Comparison of ENCODE assay signal across 8 cellular contexts in genomic region chr2:25376750-25377621, GRCh38. TPM values are rescaled to one million over a fixed set of nuclear protein-coding genes. Genes with fewer than 3 reads are reported as not detected.
DNase-seq lines count a peak whose midpoint lies in the region; ATAC-seq and TF ChIP-seq lines count a peak whose summit lies in the region.

No MANE protein-coding gene starts in this region.

- peak overlapping the region; percentile 65 for H3K4ac ChIP-seq in IMR-90 (ENCODE audit: low read depth, low read length)

- DNase-seq in DMS53 (lab: John Stamatoyannopoulos, UW) (peak; percentile 92), IMR-90 (peak; percentile 79), activated T-cell treated with anti-CD3 and anti-CD28 coated beads for 24 hours (ENCODE audit: low read depth) (peak; percentile 93), epithelial cell of prostate (ENCODE audit: low read depth, low spot score) (peak; percentile 54)
- peak; percentile 94 for DNase-seq in stimulated activated CD8-positive, alpha-beta memory T cell treated with anti-CD3 and anti-CD28 coated beads, Interleukin-4, amount 100 ng/mL, for 48 hours

- H3K27ac ChIP-seq in IMR-90 (ENCODE audit: insufficient read depth, low read length) (no peak overlapping the region), OCI-LY1 (ENCODE audit: low read depth, low read length, poor library complexity, severe bottlenecking) (peak overlapping the region; percentile 92), epithelial cell of prostate (peak overlapping the region; percentile 78), muscle layer of colon (ENCODE audit: low read depth, low read length) (no peak overlapping the region)

- peak overlapping the region; percentile 91 for H2AFZ ChIP-seq in IMR-90 (replicated peaks; ENCODE audit: low read length, poor library complexity)
- no peak overlapping the region for H2AFZ ChIP-seq in OCI-LY1 (ENCODE audit: low read length)

- H3K79me2 ChIP-seq in OCI-LY1 (ENCODE audit: insufficient read depth, low read length) = no peaks in the 10 kb centered on the region

- H3K27me3 ChIP-seq in IMR-90 (ENCODE audit: control insufficient read depth, insufficient read depth, low read length) (no peaks in the 10 kb centered on the region), OCI-LY1 (ENCODE audit: insufficient read depth, low read length) (no peaks in the 10 kb centered on the region), muscle layer of colon (ENCODE audit: control insufficient read depth in 1 of 2, insufficient read depth in 2 of 2, low read length in 2 of 2) (no peaks in the 10 kb centered on the region)

- peak overlapping the region in 1 of 2 experiments; percentile 85; a peak in 1 of 4 replicates for H4K8ac ChIP-seq in IMR-90 (ENCODE audit: low read depth in 2 of 2, low read length in 2 of 2)

- H3K9me2 ChIP-seq in OCI-LY1 (ENCODE audit: low read depth, low read length) = no peaks in the 10 kb centered on the region

- H3K4me3 ChIP-seq in IMR-90 (ENCODE audit: insufficient read depth, low read depth, low read length) (peak overlapping the region; percentile 18; the same call in 1 of the 2 replicates), OCI-LY1 (ENCODE audit: low read depth, low read length, poor library complexity, severe bottlenecking) (peak overlapping the region; percentile 36), muscle layer of colon (ENCODE audit: low read depth in 1 of 2, low read length in 2 of 2) (peak overlapping the region; percentile 12 to 74)

- H3K36me3 ChIP-seq in IMR-90 (ENCODE audit: control insufficient read depth, insufficient read depth, low read length) = no peaks in the 10 kb centered on the region
- H3K36me3 ChIP-seq in OCI-LY1 (ENCODE audit: insufficient read depth, low read length) = no peaks in the 10 kb centered on the region
- H3K36me3 ChIP-seq in muscle layer of colon (ENCODE audit: insufficient read depth, low read length) = no peaks in the 10 kb centered on the region

- 0 out of 2 replicates have a peak overlapping the region, but pooled peaks have one; percentile 9 for H4K91ac ChIP-seq in IMR-90 (ENCODE audit: insufficient read depth, low read depth, low read length)

- no peak overlapping the region; the same call in 1 of the 2 replicates for H2BK120ac ChIP-seq in IMR-90 (ENCODE audit: low read depth, low read length)

- in situ Hi-C loops in IMR-90 (cut with MboI; ENCODE audit: low sequenced_read_pairs) = no loop called here

- H2AK5ac ChIP-seq in IMR-90 (ENCODE audit: low read depth, low read length) = peak overlapping the region; percentile 86

- H3K14ac ChIP-seq in IMR-90 (replicated peaks; ENCODE audit: low read depth, low read length) = peak overlapping the region; percentile 25; the same call in 1 of the 2 replicates

- intact Hi-C loops in IMR-90 (cut with micrococcal nuclease) = loop anchor here (2.0 kb wide), 2 partner anchors 34 to 146 kb away; no protein-coding TSS in a partner anchor

- H3K23ac ChIP-seq in IMR-90 (ENCODE audit: low read depth, low read length) = no peak overlapping the region

- TF ChIP-seq RAD21 in IMR-90 (IDR thresholded peaks at IDR 0.05; ENCODE audit: low read length) = peak; percentile 68

- H2BK20ac ChIP-seq in IMR-90 (ENCODE audit: low read depth, low read length) = no peak overlapping the region; the same call in 1 of the 2 replicates

- no TSS peak for BruUV-seq in IMR-90 (replicated peaks; lab: Mats Ljungman, UMichigan)

- dilution Hi-C loops in IMR-90 (cut with HindIII; ENCODE audit: low sequenced_read_pairs, unreplicated experiment) = no loop called here

- 13% methylated on average over 14 of the region's 52 CpGs; no CpG with 5 or more reads in 1 of the 2 experiments for WGBS in IMR-90 (ENCODE audit: extremely low coverage in 2 of 2, insufficient read length in 1 of 2), 2 experiments

- H3K4me1 ChIP-seq in IMR-90 (ENCODE audit: control insufficient read depth, insufficient read depth, low read length) (peaks cover 8% of the 10 kb centered on the region), OCI-LY1 (ENCODE audit: insufficient read depth, low read length, severe bottlenecking) (peaks cover 77% of the 10 kb centered on the region), muscle layer of colon (ENCODE audit: insufficient read depth, low read length) (peaks cover 9% of the 10 kb centered on the region)

- no peak overlapping the region for H3K56ac ChIP-seq in IMR-90 (ENCODE audit: extremely low read depth, insufficient read depth, low read length)

- H3K4me2 ChIP-seq in IMR-90 (ENCODE audit: low read depth, low read length) (peak overlapping the region; percentile 84), OCI-LY1 (ENCODE audit: low read length) (peak overlapping the region; percentile 50)

- H3K9ac ChIP-seq in IMR-90 (ENCODE audit: low read depth, low read length) (no peak overlapping the region), OCI-LY1 (ENCODE audit: low read length) (peak overlapping the region; percentile 45; the same call in 1 of the 2 replicates), muscle layer of colon (ENCODE audit: low read length) (peak overlapping the region; percentile 52)

- no peak overlapping the region for H4K5ac ChIP-seq in IMR-90 (ENCODE audit: low read depth, low read length)

- no peak overlapping the region for H2BK5ac ChIP-seq in IMR-90 (ENCODE audit: low read depth, low read length, poor library complexity, severe bottlenecking)

- H3F3A ChIP-seq in OCI-LY1 (ENCODE audit: insufficient read depth, low read length) = no peaks in the 10 kb centered on the region

- H4K20me1 ChIP-seq in IMR-90 (ENCODE audit: insufficient read depth, low read length) (no peaks in the 10 kb centered on the region), OCI-LY1 (ENCODE audit: insufficient read depth, low read length) (no peaks in the 10 kb centered on the region)

- H2BK15ac ChIP-seq in IMR-90 (ENCODE audit: low read depth, low read length) = no peak overlapping the region

- peaks cover 16% of the 10 kb centered on the region for H3K9me1 ChIP-seq in IMR-90 (ENCODE audit: insufficient read depth, low read length)

- H3K9me3 ChIP-seq in IMR-90 (ENCODE audit: control insufficient read depth, insufficient read depth, low read length) (no peaks in the 10 kb centered on the region), OCI-LY1 (ENCODE audit: low read length) (no peaks in the 10 kb centered on the region), muscle layer of colon (ENCODE audit: low read length) (no peaks in the 10 kb centered on the region)

- TF ChIP-seq CTCF in IMR-90 (conservative IDR thresholded peaks at IDR 0.05; ENCODE audit: low read depth, low read length) (peak; percentile 96), OCI-LY1 (IDR thresholded peaks at IDR 0.05; ENCODE audit: low read length) (peak; percentile 92)

- POLR2A ChIA-PET in IMR-90 (lab: Charles Lee; ENCODE audit: unreplicated experiment) = no interaction called here

- no peaks in the 10 kb centered on the region for H3K79me1 ChIP-seq in IMR-90 (ENCODE audit: low read depth in 1 of 2, low read length in 2 of 2)

- peak overlapping the region; percentile 67 for H2AK9ac ChIP-seq in IMR-90 (replicated peaks; ENCODE audit: low read depth, low read length, poor library complexity)

- no peak overlapping the region for H3K18ac ChIP-seq in IMR-90 (ENCODE audit: low read depth, low read length)

- peak; percentile 89 for ATAC-seq in GM21576 (IDR thresholded peaks at IDR 0.05; ENCODE audit: unreplicated experiment)
- ATAC-seq in IMR-90 (ENCODE audit: low read depth) = peak; percentile 100

- 0 out of 2 replicates have a peak, but pooled peaks have one; percentile 38 for TF ChIP-seq POLR2A in IMR-90 (IDR thresholded peaks at IDR 0.05; ENCODE audit: low read depth, low read length)

- CTCF ChIA-PET in IMR-90 (lab: Yijun Ruan, JAX) = interaction anchor here (0.6 to 1.6 kb wide), 7 partner anchors 9 to 225 kb away, joined by 3 to 4 read pairs (median 3); no protein-coding TSS in a partner anchor

TF ChIP-seq in IMR-90, 13 proteins besides CTCF, POLR2A, EP300 and RAD21:
- TF ChIP-seq NFE2L2 (IDR thresholded peaks at IDR 0.05; ENCODE audit: low read depth, low read length) (no peak), RFX5 (IDR thresholded peaks at IDR 0.05; ENCODE audit: low read depth, low read length) (no peak), RCOR1 (IDR thresholded peaks at IDR 0.05; ENCODE audit: insufficient replicate concordance, low read length) (peak; percentile 20), FOS (IDR thresholded peaks at IDR 0.05; ENCODE audit: low read depth, low read length) (no peak), CEBPB (IDR thresholded peaks at IDR 0.05; ENCODE audit: low read depth, low read length) (no peak), CHD1 (IDR thresholded peaks at IDR 0.05; ENCODE audit: low read depth, low read length) (0 out of 2 replicates have a peak, but pooled peaks have one; percentile 58), MXI1 (IDR thresholded peaks at IDR 0.05; ENCODE audit: borderline replicate concordance, low read depth, low read length) (no peak), BHLHE40 (IDR thresholded peaks at IDR 0.05; ENCODE audit: low read depth, low read length) (peak; percentile 54), MAFK (IDR thresholded peaks at IDR 0.05; ENCODE audit: low read depth, low read length) (no peak), SMC3 (IDR thresholded peaks at IDR 0.05; ENCODE audit: low read depth, low read length) (peak; percentile 76), MAZ (IDR thresholded peaks at IDR 0.05; ENCODE audit: borderline replicate concordance, low read depth, low read length) (peak; percentile 96)
- TF ChIP-seq, protein P1, sequence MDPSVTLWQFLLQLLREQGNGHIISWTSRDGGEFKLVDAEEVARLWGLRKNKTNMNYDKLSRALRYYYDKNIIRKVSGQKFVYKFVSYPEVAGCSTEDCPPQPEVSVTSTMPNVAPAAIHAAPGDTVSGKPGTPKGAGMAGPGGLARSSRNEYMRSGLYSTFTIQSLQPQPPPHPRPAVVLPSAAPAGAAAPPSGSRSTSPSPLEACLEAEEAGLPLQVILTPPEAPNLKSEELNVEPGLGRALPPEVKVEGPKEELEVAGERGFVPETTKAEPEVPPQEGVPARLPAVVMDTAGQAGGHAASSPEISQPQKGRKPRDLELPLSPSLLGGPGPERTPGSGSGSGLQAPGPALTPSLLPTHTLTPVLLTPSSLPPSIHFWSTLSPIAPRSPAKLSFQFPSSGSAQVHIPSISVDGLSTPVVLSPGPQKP (IDR thresholded peaks at IDR 0.05; ENCODE audit: borderline replicate concordance, low read depth, low read length) = no peak
- TF ChIP-seq, protein P2, sequence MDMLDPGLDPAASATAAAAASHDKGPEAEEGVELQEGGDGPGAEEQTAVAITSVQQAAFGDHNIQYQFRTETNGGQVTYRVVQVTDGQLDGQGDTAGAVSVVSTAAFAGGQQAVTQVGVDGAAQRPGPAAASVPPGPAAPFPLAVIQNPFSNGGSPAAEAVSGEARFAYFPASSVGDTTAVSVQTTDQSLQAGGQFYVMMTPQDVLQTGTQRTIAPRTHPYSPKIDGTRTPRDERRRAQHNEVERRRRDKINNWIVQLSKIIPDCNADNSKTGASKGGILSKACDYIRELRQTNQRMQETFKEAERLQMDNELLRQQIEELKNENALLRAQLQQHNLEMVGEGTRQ (IDR thresholded peaks at IDR 0.05; ENCODE audit: low read depth, low read length) = peak; percentile 85
TF ChIP-seq in IMR-90: peak in this region for 6.

RNA-seq across cellular contexts. Expression of gene DNMT3A, which starts 35.3 kb away (rescaled TPM):
- 6.1 and 9.7 TPM in 2 replicates for total RNA-seq in IMR-90 (2012; rRNA removed)
- polyA plus RNA-seq in IMR-90 (2012; rRNA removed) = 4.4 and 4.5 TPM in 2 replicates
- 1.4 and 3.9 TPM in 2 replicates for polyA plus RNA-seq in IMR-90 (2012; cell fraction: cytosol; rRNA removed)
- 15.3 and 15.8 TPM in 2 replicates for polyA plus RNA-seq in IMR-90 (2012; cell fraction: nucleus; rRNA removed; ENCODE audit: low replicate concordance)

Comparison
In these comparisons a context has a peak if more than half of its experiments do, and no peak if none do; other contexts are left out.
1. H3K27ac ChIP-seq: peak in OCI-LY1 (single experiment) and epithelial cell of prostate (single experiment); none in IMR-90 (single experiment) and muscle layer of colon (single experiment).
2. Peak in every context shown above with its lines, with median percentiles within 50 percentile points of each other: DNase-seq and H3K4me3 ChIP-seq.